In the genomic region with DNA sequence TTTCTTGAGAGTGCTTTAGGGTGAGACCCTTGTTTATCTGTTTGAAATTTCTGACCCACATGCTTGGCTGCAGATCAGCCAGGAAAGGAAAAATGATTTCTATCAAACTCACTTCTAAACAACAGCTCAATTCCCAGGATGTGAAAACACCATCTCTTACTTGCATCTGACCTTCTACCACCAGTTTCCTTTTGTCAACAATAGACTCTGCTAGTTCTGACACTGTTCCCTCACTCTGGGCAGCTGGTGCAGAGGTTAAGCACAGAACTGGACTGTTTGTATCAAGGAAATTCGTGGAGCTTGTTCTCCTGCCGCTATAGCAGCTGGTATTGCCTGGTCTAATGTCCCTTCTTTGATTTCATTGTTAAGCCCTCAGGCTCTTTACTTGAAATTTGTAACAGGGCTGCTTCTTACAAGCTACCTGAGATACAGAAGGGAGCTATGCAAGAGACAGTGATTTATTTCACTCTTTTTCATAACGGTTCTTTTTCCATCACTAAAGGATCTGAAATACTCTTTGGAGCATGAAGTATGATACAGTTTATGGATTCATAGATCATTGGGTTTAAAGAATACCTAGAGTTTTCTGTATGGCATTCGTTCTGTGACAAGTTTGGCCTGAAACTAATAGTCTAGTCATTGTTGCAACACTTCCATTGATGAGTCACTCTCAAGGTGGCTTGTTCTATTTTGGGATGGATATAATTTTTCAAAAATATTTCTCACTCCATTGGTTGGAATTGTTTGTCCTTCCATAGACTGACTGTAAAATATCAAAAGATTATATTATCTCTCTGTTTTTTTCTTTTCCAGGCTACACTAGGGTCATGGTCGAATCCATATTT, we compare ENCODE assay signal across 14 cellular contexts.
DNase-seq lines count a peak whose midpoint lies in the region; ATAC-seq, FAIRE-seq and TF ChIP-seq lines count a peak whose summit lies in the region.
"Had no signal": no experiment of that assay in that cellular context is flagged by ENCODE, and none has a peak within 500 bp of the region (broad histone marks: within the 10 kb centered on the region; RNA-seq: fewer than 3 reads in every experiment).

No MANE protein-coding gene starts in this region.

- no peaks in the 10 kb centered on the region for H3K36me3 ChIP-seq in astrocyte (ENCODE audit: insufficient read depth, low read length)
- H3K36me3 ChIP-seq in left lung, result no peaks in the 10 kb centered on the region
- H3K36me3 ChIP-seq: ascending aorta, BLaER1 had no signal

- peak overlapping the region; percentile 75 for H3K27ac Mint-ChIP-seq in astrocyte (ENCODE audit: unreplicated experiment)
- H3K27ac Mint-ChIP-seq in stimulated activated effector memory CD8-positive, alpha-beta T cell treated with anti-CD3 and anti-CD28 coated beads, Interleukin-12 subunit alpha, Interleukin-12 subunit beta, amount 100 ng/mL, for 72 hours, result no peak overlapping the region

- H3K4me1 ChIP-seq in astrocyte (ENCODE audit: insufficient read depth, low read length), result no peaks in the 10 kb centered on the region
- H3K4me1 ChIP-seq in left lung, result peaks cover 0 to 6% of the 10 kb centered on the region in 2 donors
- H3K4me1 ChIP-seq: ascending aorta, BLaER1 had no signal

- no peaks in the 10 kb centered on the region for H3K36me3 Mint-ChIP-seq in astrocyte (ENCODE audit: low read depth, unreplicated experiment)
- no peaks in the 10 kb centered on the region for H3K36me3 Mint-ChIP-seq in stimulated activated effector memory CD8-positive, alpha-beta T cell treated with anti-CD3 and anti-CD28 coated beads, Interleukin-12 subunit alpha, Interleukin-12 subunit beta, amount 100 ng/mL, for 72 hours

- no peak overlapping the region for H2AFZ ChIP-seq in astrocyte (ENCODE audit: low read depth, low read length)

- peak; percentile 49 for DNase-seq in AG10803 (ENCODE audit: low read depth)
- peak; percentile 60 for DNase-seq in astrocyte (ENCODE audit: low read depth)
- DNase-seq in left lung, result no peak
- no peak for DNase-seq in SIG-M5 treated with dmso at 0.1 percent for 504 hours (lab: John Stamatoyannopoulos, UW; ENCODE audit: unreplicated experiment)
- DNase-seq in stimulated activated effector memory CD8-positive, alpha-beta T cell treated with anti-CD3 and anti-CD28 coated beads, Interleukin-12 subunit alpha, Interleukin-12 subunit beta, amount 100 ng/mL, for 72 hours (ENCODE audit: low spot score in 2 of 2), result no peak
- DNase-seq in left colon, result no peak
- DNase-seq: foreskin melanocyte, midbrain, SW 1271 had no signal

- peak overlapping the region; percentile 45 for H3K4me2 ChIP-seq in astrocyte (ENCODE audit: low read length)
- H3K4me2 ChIP-seq: BLaER1 had no signal

- FAIRE-seq in astrocyte (lab: Jason Lieb, UNC), result peak; percentile 49
- FAIRE-seq: GM19239 had no signal

- ATAC-seq in HG02938 (IDR thresholded peaks at IDR 0.05; ENCODE audit: unreplicated experiment) (peak; percentile 42), left lung (peak; percentile 36), HG02571 (IDR thresholded peaks at IDR 0.05; ENCODE audit: unreplicated experiment) (no peak), left colon (no peak)
- ATAC-seq in stimulated activated effector memory CD8-positive, alpha-beta T cell treated with anti-CD3 and anti-CD28 coated beads, Interleukin-12 subunit alpha, Interleukin-12 subunit beta, amount 100 ng/mL, for 72 hours, result no peak

- H3K79me2 ChIP-seq in astrocyte (ENCODE audit: insufficient read depth, low read length), result no peaks in the 10 kb centered on the region

- H3K27ac ChIP-seq in astrocyte (ENCODE audit: low read depth, low read length) (no peak overlapping the region), left lung (no peak overlapping the region)
- H3K27ac ChIP-seq: ascending aorta, BLaER1 had no signal

- H3K4me3 ChIP-seq in AG10803 (ENCODE audit: low read length) (no peak overlapping the region), astrocyte (ENCODE audit: insufficient read depth, low read depth, low read length) (no peak overlapping the region), left lung (no peak overlapping the region)
- H3K4me3 ChIP-seq: ascending aorta, BLaER1 had no signal

- TF ChIP-seq CTCF in AG10803 (conservative IDR thresholded peaks at IDR 0.05; ENCODE audit: low read length), result no peak
- no peak for TF ChIP-seq CTCF in astrocyte (IDR thresholded peaks at IDR 0.05; ENCODE audit: insufficient read depth, low read depth, low read length)
- no peak for TF ChIP-seq CTCF in left lung (IDR thresholded peaks at IDR 0.05)

- no peaks in the 10 kb centered on the region for H4K20me1 ChIP-seq in astrocyte (ENCODE audit: insufficient read depth, low read length)
- H4K20me1 ChIP-seq: BLaER1 had no signal

- H3K9me3 ChIP-seq in astrocyte (ENCODE audit: insufficient read depth, low read depth, low read length), result no peaks in the 10 kb centered on the region
- no peaks in the 10 kb centered on the region for H3K9me3 ChIP-seq in left lung

- H3K4me3 Mint-ChIP-seq in astrocyte (ENCODE audit: unreplicated experiment), result no peak overlapping the region
- H3K4me3 Mint-ChIP-seq in stimulated activated effector memory CD8-positive, alpha-beta T cell treated with anti-CD3 and anti-CD28 coated beads, Interleukin-12 subunit alpha, Interleukin-12 subunit beta, amount 100 ng/mL, for 72 hours, result no peak overlapping the region

- peaks cover 5% of the 10 kb centered on the region for H3K4me1 Mint-ChIP-seq in astrocyte (ENCODE audit: low read depth, unreplicated experiment)
- no peaks in the 10 kb centered on the region for H3K4me1 Mint-ChIP-seq in stimulated activated effector memory CD8-positive, alpha-beta T cell treated with anti-CD3 and anti-CD28 coated beads, Interleukin-12 subunit alpha, Interleukin-12 subunit beta, amount 100 ng/mL, for 72 hours

- H3K27me3 Mint-ChIP-seq in astrocyte (ENCODE audit: low read depth, unreplicated experiment), result no peaks in the 10 kb centered on the region

- H3K9ac ChIP-seq in astrocyte (ENCODE audit: low read length), result no peak overlapping the region
- H3K9ac ChIP-seq: BLaER1 had no signal

- H3K9me3 Mint-ChIP-seq in astrocyte (ENCODE audit: unreplicated experiment), result no peaks in the 10 kb centered on the region
- H3K9me3 Mint-ChIP-seq in stimulated activated effector memory CD8-positive, alpha-beta T cell treated with anti-CD3 and anti-CD28 coated beads, Interleukin-12 subunit alpha, Interleukin-12 subunit beta, amount 100 ng/mL, for 72 hours, result peaks cover 8% of the 10 kb centered on the region

- H3K27me3 ChIP-seq in astrocyte (ENCODE audit: insufficient read depth, low read length), result no peaks in the 10 kb centered on the region
- no peaks in the 10 kb centered on the region for H3K27me3 ChIP-seq in left lung
- H3K27me3 ChIP-seq: ascending aorta, BLaER1 had no signal

- intact Hi-C loops in left lung (cut with DNase I) (no loop called here), left colon (cut with DNase I, micrococcal nuclease) (no loop called here)

Comparison
In these comparisons a context has a peak if more than half of its experiments do, and no peak if none do; other contexts are left out.
1. DNase-seq: peak in AG10803 (single experiment) and astrocyte (single experiment); none in left lung (0 of 2), SIG-M5 treated with dmso at 0.1 percent for 504 hours (single experiment), stimulated activated effector memory CD8-positive, alpha-beta T cell treated with anti-CD3 and anti-CD28 coated beads, Interleukin-12 subunit alpha, Interleukin-12 subunit beta, amount 100 ng/mL, for 72 hours (0 of 2) and left colon (0 of 2).
2. ATAC-seq: peak in HG02938 (single experiment) and left lung (single experiment); none in HG02571 (single experiment), stimulated activated effector memory CD8-positive, alpha-beta T cell treated with anti-CD3 and anti-CD28 coated beads, Interleukin-12 subunit alpha, Interleukin-12 subunit beta, amount 100 ng/mL, for 72 hours (single experiment) and left colon (single experiment).